ENCODE assay signal across 6 cellular contexts in the genomic region with DNA sequence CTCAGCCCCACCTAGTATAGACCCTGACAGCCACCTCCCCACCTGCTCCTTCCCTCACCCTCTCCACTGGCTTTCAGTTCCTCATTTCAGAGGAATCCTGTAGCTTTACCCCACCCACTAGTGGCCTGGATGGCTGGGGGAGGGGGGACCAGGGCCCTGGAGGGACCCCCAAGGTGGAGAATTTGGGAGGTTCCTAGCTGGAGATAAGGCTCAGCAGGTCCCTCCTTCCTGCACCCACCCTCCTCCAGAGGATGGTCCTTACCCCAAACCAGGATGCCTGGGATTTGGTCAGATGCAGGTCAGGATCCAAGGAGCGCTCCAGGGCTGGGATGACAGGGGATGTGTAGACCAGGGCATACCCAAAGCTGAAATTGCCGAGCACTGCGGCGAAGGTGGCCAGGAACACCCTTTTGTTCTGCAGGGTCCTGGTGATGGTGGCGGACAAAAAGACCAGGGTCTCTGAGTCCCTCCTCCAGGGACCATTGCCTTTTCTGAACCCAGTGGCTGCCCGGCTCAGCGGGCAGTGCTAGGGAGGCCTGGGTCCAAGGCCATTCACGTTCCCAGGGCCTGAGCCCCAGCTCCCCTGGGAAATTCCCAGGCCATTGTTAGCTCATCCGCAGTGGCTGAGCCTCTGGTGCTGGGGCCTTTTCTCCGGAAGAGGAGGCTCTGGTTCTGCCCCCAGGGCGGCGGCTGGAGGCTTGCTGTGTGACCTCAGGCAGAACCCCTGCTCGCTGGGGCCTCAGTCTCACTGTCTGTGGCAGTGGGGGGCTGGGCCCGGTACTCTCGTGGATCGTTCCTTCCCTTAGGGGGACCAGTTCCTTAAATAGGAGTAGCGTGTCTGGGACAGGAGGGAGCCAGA. TPM values are rescaled to one million over a fixed set of nuclear protein-coding genes. Genes with fewer than 3 reads are reported as not detected.
DNase-seq lines count a peak whose midpoint lies in the region; TF ChIP-seq lines count a peak whose summit lies in the region.

No MANE protein-coding gene starts in this region.

- peak; percentile 76 to 77 for DNase-seq in SJCRH30
- DNase-seq in right atrium auricular region (ENCODE audit: low spot score), result no peak
- DNase-seq in testis, result no peak
- DNase-seq in globus pallidus (ENCODE audit: low spot score), result no peak

- TF ChIP-seq POLR2A in testis (IDR thresholded peaks at IDR 0.05), result no peak

- 34 to 38% methylated on average over 4 to 17 of the region's 17 CpGs for WGBS in testis, 2 donors

- H3K27me3 ChIP-seq in SJCRH30 (no peaks in the 10 kb centered on the region), right atrium auricular region (no peaks in the 10 kb centered on the region), testis (no peaks in the 10 kb centered on the region)

- TF ChIP-seq CTCF in HEK293 (tag by site-specific recombination; IDR thresholded peaks at IDR 0.05), result no peak
- no peak for TF ChIP-seq CTCF in right atrium auricular region (IDR thresholded peaks at IDR 0.05)
- no peak for TF ChIP-seq CTCF in testis (IDR thresholded peaks at IDR 0.05)

- intact Hi-C loops in testis (cut with DNase I; ENCODE audit: low total_unique reads), result no loop called here

- H3K4me1 ChIP-seq in HEK293 (ENCODE audit: control insufficient read depth, insufficient read depth, low read length) (no peaks in the 10 kb centered on the region), SJCRH30 (peaks cover 11% of the 10 kb centered on the region), right atrium auricular region (peaks cover 0 to 20% of the 10 kb centered on the region in 2 donors), testis (peaks cover 8% of the 10 kb centered on the region)

- H3K27ac ChIP-seq in HEK293 (ENCODE audit: extremely low read depth, low read depth, low read length) (no peak overlapping the region; the same call in 1 of the 2 replicates), SJCRH30 (peak overlapping the region; percentile 33), right atrium auricular region (peak overlapping the region; percentile 64 to 76), testis (peak overlapping the region in 1 of 2 donors; percentile 60)

- peaks cover 0 to 36% of the 10 kb centered on the region in 2 experiments; a peak in 1 of 3 replicates for H3K36me3 ChIP-seq in HEK293 (ENCODE audit: control insufficient read depth in 2 of 2, insufficient read depth in 1 of 2, low read length in 2 of 2)
- peaks cover 8% of the 10 kb centered on the region; the same call in 1 of the 2 replicates for H3K36me3 ChIP-seq in SJCRH30
- H3K36me3 ChIP-seq in right atrium auricular region, result peaks cover 9% of the 10 kb centered on the region
- no peaks in the 10 kb centered on the region for H3K36me3 ChIP-seq in testis (ENCODE audit: low read depth, missing control alignments)

- POLR2A ChIA-PET in HEK293 (lab: Yijun Ruan, JAX), result interaction anchor here (0.8 to 3.3 kb wide), 7 partner anchors 10 to 130 kb away, joined by 3 to 12 read pairs (median 4); partner anchors contain the start of genes CACFD1, MED22 and RPL7A

- H3K4me3 ChIP-seq in GM08714 (ENCODE audit: low read length), result peak overlapping the region; percentile 66
- H3K4me3 ChIP-seq in HEK293 (ENCODE audit: low read depth, low read length), result peak overlapping the region; percentile 52
- H3K4me3 ChIP-seq in SJCRH30, result peak overlapping the region; percentile 66
- peak overlapping the region; percentile 57 to 60 for H3K4me3 ChIP-seq in right atrium auricular region
- peak overlapping the region; percentile 40 to 57 for H3K4me3 ChIP-seq in testis

- CTCF ChIA-PET in HEK293 (lab: Yijun Ruan, JAX), result interaction anchor here (0.6 to 3.4 kb wide), 4 partner anchors 8 to 832 kb away, joined by 3 to 15 read pairs (median 4); partner anchors contain the start of genes SURF1 and SURF2

- H3K9me3 ChIP-seq in HEK293 (ENCODE audit: control insufficient read depth, insufficient read depth, low read depth, low read length) (no peaks in the 10 kb centered on the region), SJCRH30 (replicated peaks) (no peaks in the 10 kb centered on the region), right atrium auricular region (no peaks in the 10 kb centered on the region), testis (no peaks in the 10 kb centered on the region)

TF ChIP-seq in HEK293, 187 proteins besides CTCF, POLR2A, EP300 and RAD21:
- TF ChIP-seq MEIS1 (CRISPR knock-in tag; IDR thresholded peaks at IDR 0.05; ENCODE audit: borderline replicate concordance), result no peak
- no peak for TF ChIP-seq ZNF16 (tag by site-specific recombination; IDR thresholded peaks at IDR 0.05; ENCODE audit: low read depth)
- TF ChIP-seq ZSCAN30 (tag by site-specific recombination; IDR thresholded peaks at IDR 0.05), result 0 out of 2 replicates have a peak, but pooled peaks have one; percentile 36
- TF ChIP-seq ATF2 (tag by site-specific recombination; IDR thresholded peaks at IDR 0.05; ENCODE audit: low read depth), result no peak
- peak; percentile 37; the same call in 1 of the 2 replicates for TF ChIP-seq GLIS1 (tag by site-specific recombination; IDR thresholded peaks at IDR 0.05)
- peak; percentile 29; the same call in 1 of the 2 replicates for TF ChIP-seq GLIS2 (tag by site-specific recombination; IDR thresholded peaks at IDR 0.05)
- TF ChIP-seq ZIC2 (tag by site-specific recombination; IDR thresholded peaks at IDR 0.05), result peak; percentile 66
- TF ChIP-seq, protein P1, sequence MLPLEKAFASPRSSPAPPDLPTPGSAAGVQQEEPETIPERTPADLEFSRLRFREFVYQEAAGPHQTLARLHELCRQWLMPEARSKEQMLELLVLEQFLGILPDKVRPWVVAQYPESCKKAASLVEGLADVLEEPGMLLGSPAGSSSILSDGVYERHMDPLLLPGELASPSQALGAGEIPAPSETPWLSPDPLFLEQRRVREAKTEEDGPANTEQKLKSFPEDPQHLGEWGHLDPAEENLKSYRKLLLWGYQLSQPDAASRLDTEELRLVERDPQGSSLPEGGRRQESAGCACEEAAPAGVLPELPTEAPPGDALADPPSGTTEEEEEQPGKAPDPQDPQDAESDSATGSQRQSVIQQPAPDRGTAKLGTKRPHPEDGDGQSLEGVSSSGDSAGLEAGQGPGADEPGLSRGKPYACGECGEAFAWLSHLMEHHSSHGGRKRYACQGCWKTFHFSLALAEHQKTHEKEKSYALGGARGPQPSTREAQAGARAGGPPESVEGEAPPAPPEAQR (tag by site-specific recombination; IDR thresholded peaks at IDR 0.05), result no peak
- TF ChIP-seq ZNF416 (tag by site-specific recombination; IDR thresholded peaks at IDR 0.05), result no peak
- TF ChIP-seq ZNF239 (tag by site-specific recombination; IDR thresholded peaks at IDR 0.05), result no peak
- no peak for TF ChIP-seq ZNF138 (tag by site-specific recombination; IDR thresholded peaks at IDR 0.05; ENCODE audit: borderline replicate concordance)
- TF ChIP-seq OVOL3 (tag by site-specific recombination; IDR thresholded peaks at IDR 0.05), result no peak

RNA-seq across cellular contexts. Expression of gene SLC2A6, which starts 0.7 kb away (rescaled TPM):
- total RNA-seq in SJCRH30 (2014; rRNA removed; shearing (Covaris generic)), result 20.3 and 23.4 TPM in 2 replicates
- total RNA-seq in right atrium auricular region (1 to 10 TPM; 4.3 to 5.2 TPM), testis (1 to 10 TPM; 2.6 to 3.5 TPM)
- polyA plus RNA-seq in testis (ENCODE audit: insufficient read depth, low read depth, low replicate concordance), result 2.9 TPM

RNA-seq across cellular contexts. Expression of gene CACFD1, which starts 18.4 kb away (rescaled TPM):
- 12.1 and 13.6 TPM in 2 replicates for total RNA-seq in SJCRH30 (2014; rRNA removed; shearing (Covaris generic))
- total RNA-seq in right atrium auricular region (10 to 100 TPM; 11.9 to 12.4 TPM), testis (10 to 100 TPM; 43.3 to 47.9 TPM)
- 34.7 TPM for polyA plus RNA-seq in testis (ENCODE audit: insufficient read depth, low read depth, low replicate concordance)

RNA-seq across cellular contexts. Expression of gene MYMK, which starts 46.5 kb away (rescaled TPM):
- 1.1 and 2.0 TPM in 2 replicates for total RNA-seq in SJCRH30 (2014; rRNA removed; shearing (Covaris generic))
- total RNA-seq in right atrium auricular region (not detected), testis (not detected)
- polyA plus RNA-seq in testis (ENCODE audit: insufficient read depth, low read depth, low replicate concordance), result 0.87 TPM

RNA-seq across cellular contexts. Expression of gene ADAMTS13, which starts 56.1 kb away (rescaled TPM):
- 0.42 and 0.43 TPM in 2 replicates for total RNA-seq in SJCRH30 (2014; rRNA removed; shearing (Covaris generic))
- total RNA-seq in right atrium auricular region (1 to 10 TPM; 2.0 to 2.4 TPM), testis (10 to 100 TPM; 15.4 to 21.2 TPM)
- 15.6 TPM for polyA plus RNA-seq in testis (ENCODE audit: insufficient read depth, low read depth, low replicate concordance)

RNA-seq across cellular contexts. Expression of gene ADAMTSL2, which starts 56.3 kb away (rescaled TPM):
- 3.3 and 3.5 TPM in 2 replicates for total RNA-seq in SJCRH30 (2014; rRNA removed; shearing (Covaris generic))
- total RNA-seq in right atrium auricular region (10 to 100 TPM in 1 of 2 donors, 1 to 10 TPM in 1; 4.9 to 27.7 TPM), testis (10 to 100 TPM in 1 of 2 donors, 1 to 10 TPM in 1; 9.4 to 11.1 TPM)
- 3.8 TPM for polyA plus RNA-seq in testis (ENCODE audit: insufficient read depth, low read depth, low replicate concordance)

Comparison
In these comparisons a context has a peak if more than half of its experiments do, and no peak if none do; other contexts are left out.
1. DNase-seq: peak in SJCRH30 (2 of 2); none in right atrium auricular region (single experiment), testis (single experiment) and globus pallidus (single experiment).
2. Peak in every context shown above with its lines, with median percentiles within 50 percentile points of each other: H3K4me3 ChIP-seq.